In genomic region chr4:140630246-140630645, GRCh38 we compare ENCODE assay signal across 31 cellular contexts.
"Had no signal": no experiment of that assay in that cellular context is flagged by ENCODE, and none has a peak within 500 bp of the region (broad histone marks: within the 10 kb centered on the region; RNA-seq: fewer than 3 reads in every experiment).

No MANE protein-coding gene starts in this region.

- H3K27me3 ChIP-seq: left lung, pancreas, suprapubic skin, tibial artery, uterus had no signal

- H3K4me3 Mint-ChIP-seq: immature natural killer cell; naive thymus-derived CD8-positive, alpha-beta T cell; nephron; neural crest cell; stimulated activated effector memory CD8-positive, alpha-beta T cell treated with anti-CD3 and anti-CD28 coated beads, Interleukin-12 subunit alpha, Interleukin-12 subunit beta, amount 100 ng/mL, for 72 hours; stimulated activated naive CD8-positive, alpha-beta T cell treated with anti-CD3 and anti-CD28 coated beads, Interleukin-15, Interleukin-2, amounts not matched to agents 100 ng/mL and 50 ng/mL, for 24 hours had no signal

- H3K27ac ChIP-seq: left lung, lower lobe of right lung, pancreas, prostate gland, skin epidermis, suprapubic skin, thoracic aorta, tibial artery, uterus had no signal

- FAIRE-seq: islet of Langerhans, kidney, pancreas had no signal

- H3K4me1 ChIP-seq: left lung, lower lobe of right lung, pancreas, prostate gland, suprapubic skin, uterus had no signal

- H3K36me3 Mint-ChIP-seq: immature natural killer cell; naive thymus-derived CD8-positive, alpha-beta T cell; stimulated activated effector memory CD8-positive, alpha-beta T cell treated with anti-CD3 and anti-CD28 coated beads, Interleukin-12 subunit alpha, Interleukin-12 subunit beta, amount 100 ng/mL, for 72 hours had no signal

- H3K27ac Mint-ChIP-seq: immature natural killer cell; naive thymus-derived CD8-positive, alpha-beta T cell; nephron; stimulated activated effector memory CD8-positive, alpha-beta T cell treated with anti-CD3 and anti-CD28 coated beads, Interleukin-12 subunit alpha, Interleukin-12 subunit beta, amount 100 ng/mL, for 72 hours; stimulated activated naive CD8-positive, alpha-beta T cell treated with anti-CD3 and anti-CD28 coated beads, Interleukin-15, Interleukin-2, amounts not matched to agents 100 ng/mL and 50 ng/mL, for 24 hours had no signal

- H3K36me3 ChIP-seq: prostate gland, uterus had no signal

- H3K9me3 Mint-ChIP-seq: immature natural killer cell; naive thymus-derived CD8-positive, alpha-beta T cell; nephron; neural crest cell; stimulated activated effector memory CD8-positive, alpha-beta T cell treated with anti-CD3 and anti-CD28 coated beads, Interleukin-12 subunit alpha, Interleukin-12 subunit beta, amount 100 ng/mL, for 72 hours; stimulated activated naive CD8-positive, alpha-beta T cell treated with anti-CD3 and anti-CD28 coated beads, Interleukin-15, Interleukin-2, amounts not matched to agents 100 ng/mL and 50 ng/mL, for 24 hours had no signal

- DNase-seq: hippocampal formation; immature natural killer cell; kidney; left colon; left lung; lower lobe of right lung; mammary epithelial cell; naive thymus-derived CD8-positive, alpha-beta T cell; nucleus accumbens; pancreas; posterior cingulate gyrus; retina; right cardiac atrium; stimulated activated CD4-positive, alpha-beta T cell treated with anti-CD3 and anti-CD28 coated beads, Interleukin-12 subunit alpha, Interleukin-12 subunit beta, amount 100 ng/mL, for 4 hours; stimulated activated CD4-positive, alpha-beta T cell treated with anti-CD3 and anti-CD28 coated beads, Interleukin-15, amount 100 ng/mL, for 24 hours; stimulated activated CD4-positive, alpha-beta T cell treated with anti-CD3 and anti-CD28 coated beads, Interleukin-2, amount 100 ng/mL, for 24 hours; stimulated activated CD4-positive, alpha-beta T cell treated with anti-CD3 and anti-CD28 coated beads, Interleukin-4, amount 100 ng/mL, for 1 hour; stimulated activated naive CD4-positive, alpha-beta T cell; tibial artery; trophoblast cell; uterus had no signal

- H3K9me3 ChIP-seq: left lung, lower lobe of right lung, pancreas, prostate gland, suprapubic skin, thoracic aorta, tibial artery, uterus had no signal

- ATAC-seq: left colon; left lung; lower lobe of right lung; naive thymus-derived CD8-positive, alpha-beta T cell; pancreas; right cardiac atrium; sciatic nerve; stimulated activated effector memory CD8-positive, alpha-beta T cell treated with anti-CD3 and anti-CD28 coated beads, Interleukin-12 subunit alpha, Interleukin-12 subunit beta, amount 100 ng/mL, for 72 hours had no signal

- H3K27me3 Mint-ChIP-seq: naive thymus-derived CD8-positive, alpha-beta T cell; stimulated activated naive CD8-positive, alpha-beta T cell treated with anti-CD3 and anti-CD28 coated beads, Interleukin-15, Interleukin-2, amounts not matched to agents 100 ng/mL and 50 ng/mL, for 24 hours had no signal

- H3K4me3 ChIP-seq: left lung, lower lobe of right lung, pancreas, prostate gland, skin epidermis, suprapubic skin, thoracic aorta, tibial artery, uterus had no signal

- H3K4me1 Mint-ChIP-seq: immature natural killer cell; naive thymus-derived CD8-positive, alpha-beta T cell; nephron; stimulated activated effector memory CD8-positive, alpha-beta T cell treated with anti-CD3 and anti-CD28 coated beads, Interleukin-12 subunit alpha, Interleukin-12 subunit beta, amount 100 ng/mL, for 72 hours had no signal
